29 cellular contexts compared by ENCODE assay signal in the genomic region with DNA sequence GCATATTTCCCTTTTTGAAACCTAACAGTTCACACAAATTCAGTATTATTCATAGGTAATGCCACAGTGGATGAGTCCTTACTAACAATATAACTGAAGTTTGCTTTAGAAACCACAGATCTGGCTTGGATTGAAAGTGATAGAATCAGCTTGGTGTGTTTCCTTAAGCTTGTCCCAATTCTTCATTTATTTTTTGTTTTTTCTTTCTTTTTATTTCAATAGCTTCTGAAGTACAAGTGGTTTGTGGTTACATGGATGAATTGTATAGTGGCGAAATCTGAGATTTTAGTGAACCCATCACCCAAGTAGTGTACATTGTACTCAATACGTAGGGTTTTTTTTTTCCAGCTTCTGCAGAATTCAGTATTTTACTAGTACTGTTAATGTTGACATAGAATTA.
"Had no signal": no experiment of that assay in that cellular context is flagged by ENCODE, and none has a peak within 500 bp of the region (broad histone marks: within the 10 kb centered on the region; RNA-seq: fewer than 3 reads in every experiment).

No MANE protein-coding gene starts in this region.

- H3K9me3 Mint-ChIP-seq: activated CD4-positive, alpha-beta T cell treated with anti-CD3 and anti-CD28 coated beads, Interleukin-2, amount 10 ng/mL, durations not matched to agents 24 days and 14 days; activated naive CD4-positive, alpha-beta T cell treated with anti-CD3 and anti-CD28 coated beads, Interleukin-2, amount 50 U/mL, for 24 hours; activated naive CD8-positive, alpha-beta T cell treated with anti-CD3 and anti-CD28 coated beads, Interleukin-2, amount 10 ng/mL, durations not matched to agents 7 days and 5 days; activated T-helper 17 cell treated with anti-CD3 and anti-CD28 coated beads, Interleukin-2, amount 50 U/mL, for 72 hours had no signal

- H3K27ac ChIP-seq: adrenal gland, body of pancreas, breast epithelium, RWPE1, WERI-Rb-1 had no signal

- FAIRE-seq: RCC 7860 had no signal

- H3K4me1 ChIP-seq: adrenal gland, body of pancreas, breast epithelium had no signal

- H3K36me3 ChIP-seq: adrenal gland, breast epithelium, WERI-Rb-1 had no signal

- H3K27me3 ChIP-seq: adrenal gland, body of pancreas, breast epithelium had no signal

- DNase-seq: activated CD4-positive, alpha-beta T cell treated with anti-CD3 and anti-CD28 coated beads, Interleukin-2, amount 10 ng/mL, durations not matched to agents 24 days and 14 days; activated CD4-positive, alpha-beta T cell treated with anti-CD3 and anti-CD28 coated beads, Interleukin-2, amount 50 U/mL, for 4 hours; activated CD8-positive, alpha-beta T cell treated with anti-CD3 and anti-CD28 coated beads for 36 hours; activated effector memory CD4-positive, alpha-beta T cell treated with anti-CD3 and anti-CD28 coated beads, Interleukin-2, amount 50 U/mL, for 16 hours; activated naive CD4-positive, alpha-beta T cell treated with Interleukin-2 at 50 U/mL for 16 hours; activated naive CD8-positive, alpha-beta T cell treated with anti-CD3 and anti-CD28 coated beads, Interleukin-2, amount 10 ng/mL, durations not matched to agents 7 days and 5 days; activated T-cell treated with anti-CD3 and anti-CD28 coated beads, Interleukin-2, amount 50 U/mL, for 1 hour; activated T-cell treated with anti-CD3 and anti-CD28 coated beads, Interleukin-2, amount 50 U/mL, for 72 hours; adrenal gland; body of pancreas; NCI-H1092 treated with DMSO at 0.1 percent for 48 hours; NCI-H146; NCI-H187; NCI-H2081; NCI-H345; NCI-H524 treated with DMSO at 0.1 percent for 48 hours; SIG-M5; SW 1271; T-helper 1 cell; T-helper 2 cell; T-helper 9 cell; WERI-Rb-1 had no signal

- H3K27ac Mint-ChIP-seq: activated CD4-positive, alpha-beta T cell treated with anti-CD3 and anti-CD28 coated beads, Interleukin-2, amount 10 ng/mL, durations not matched to agents 24 days and 14 days; activated CD8-positive, alpha-beta T cell treated with anti-CD3 and anti-CD28 coated beads for 36 hours; activated naive CD4-positive, alpha-beta T cell treated with anti-CD3 and anti-CD28 coated beads, Interleukin-2, amount 50 U/mL, for 24 hours; activated naive CD8-positive, alpha-beta T cell treated with anti-CD3 and anti-CD28 coated beads, Interleukin-2, amount 10 ng/mL, durations not matched to agents 7 days and 5 days; activated T-cell treated with anti-CD3 and anti-CD28 coated beads, Interleukin-2, amount 50 U/mL, for 72 hours; activated T-helper 17 cell treated with anti-CD3 and anti-CD28 coated beads, Interleukin-2, amount 50 U/mL, for 72 hours had no signal

- H3K4me1 Mint-ChIP-seq: activated CD4-positive, alpha-beta T cell treated with anti-CD3 and anti-CD28 coated beads, Interleukin-2, amount 10 ng/mL, durations not matched to agents 24 days and 14 days; activated naive CD4-positive, alpha-beta T cell treated with anti-CD3 and anti-CD28 coated beads, Interleukin-2, amount 50 U/mL, for 24 hours; activated naive CD8-positive, alpha-beta T cell treated with anti-CD3 and anti-CD28 coated beads, Interleukin-2, amount 10 ng/mL, durations not matched to agents 7 days and 5 days; activated T-helper 17 cell treated with anti-CD3 and anti-CD28 coated beads, Interleukin-2, amount 50 U/mL, for 72 hours had no signal

- H3K4me3 Mint-ChIP-seq: activated CD4-positive, alpha-beta T cell treated with anti-CD3 and anti-CD28 coated beads, Interleukin-2, amount 10 ng/mL, durations not matched to agents 24 days and 14 days; activated CD8-positive, alpha-beta T cell treated with anti-CD3 and anti-CD28 coated beads for 36 hours; activated naive CD4-positive, alpha-beta T cell treated with anti-CD3 and anti-CD28 coated beads, Interleukin-2, amount 50 U/mL, for 24 hours; activated naive CD8-positive, alpha-beta T cell treated with anti-CD3 and anti-CD28 coated beads, Interleukin-2, amount 10 ng/mL, durations not matched to agents 7 days and 5 days; activated T-cell treated with anti-CD3 and anti-CD28 coated beads, Interleukin-2, amount 50 U/mL, for 72 hours; activated T-helper 17 cell treated with anti-CD3 and anti-CD28 coated beads, Interleukin-2, amount 50 U/mL, for 72 hours had no signal

- H3K9me3 ChIP-seq: adrenal gland, body of pancreas, breast epithelium had no signal

- H3K4me3 ChIP-seq: adrenal gland, body of pancreas, breast epithelium had no signal

- H3K27me3 Mint-ChIP-seq: activated CD4-positive, alpha-beta T cell treated with anti-CD3 and anti-CD28 coated beads, Interleukin-2, amount 10 ng/mL, durations not matched to agents 24 days and 14 days; activated CD8-positive, alpha-beta T cell treated with anti-CD3 and anti-CD28 coated beads for 36 hours; activated naive CD4-positive, alpha-beta T cell treated with anti-CD3 and anti-CD28 coated beads, Interleukin-2, amount 50 U/mL, for 24 hours; activated naive CD8-positive, alpha-beta T cell treated with anti-CD3 and anti-CD28 coated beads, Interleukin-2, amount 10 ng/mL, durations not matched to agents 7 days and 5 days; activated T-helper 17 cell treated with anti-CD3 and anti-CD28 coated beads, Interleukin-2, amount 50 U/mL, for 72 hours had no signal

- H3K36me3 Mint-ChIP-seq: activated naive CD4-positive, alpha-beta T cell treated with anti-CD3 and anti-CD28 coated beads, Interleukin-2, amount 50 U/mL, for 24 hours; activated naive CD8-positive, alpha-beta T cell treated with anti-CD3 and anti-CD28 coated beads, Interleukin-2, amount 10 ng/mL, durations not matched to agents 7 days and 5 days had no signal

- ATAC-seq: activated CD8-positive, alpha-beta T cell treated with anti-CD3 and anti-CD28 coated beads for 36 hours; activated T-cell treated with anti-CD3 and anti-CD28 coated beads, Interleukin-2, amount 50 U/mL, for 72 hours; activated T-helper 17 cell treated with anti-CD3 and anti-CD28 coated beads, Interleukin-2, amount 50 U/mL, for 72 hours; body of pancreas; Right ventricle myocardium inferior; SK-N-SH treated with all-trans-retinoic acid at 6 μM for 48 hours had no signal
